ENCODE assay signal across 3 cellular contexts in the genomic region with DNA sequence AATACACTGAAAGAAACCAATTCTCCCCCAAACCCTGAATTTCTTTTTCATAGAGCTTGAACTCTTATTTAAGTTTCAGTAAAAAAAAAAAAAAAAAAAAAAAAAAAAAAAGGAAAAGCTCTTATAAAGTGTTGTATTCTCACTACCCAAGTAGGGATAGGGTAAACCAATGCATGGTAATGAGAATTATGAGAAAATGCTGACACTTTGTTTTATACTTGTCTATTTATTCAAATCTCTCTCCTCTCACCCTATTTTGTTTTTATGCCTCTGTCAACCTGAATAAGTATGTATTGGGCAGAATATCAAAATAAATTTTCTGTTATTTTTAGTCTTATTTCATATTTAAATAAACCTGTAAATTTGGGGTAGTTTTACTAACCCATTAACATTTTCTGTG.
TF ChIP-seq lines count a peak whose summit lies in the region.

No MANE protein-coding gene starts in this region.

TF ChIP-seq in A549, 52 proteins besides CTCF, POLR2A, EP300 and RAD21:
- TF ChIP-seq MAZ (IDR thresholded peaks at IDR 0.05; ENCODE audit: borderline replicate concordance, low read depth, low read length) (no peak), MAFK (IDR thresholded peaks at IDR 0.05; ENCODE audit: partially characterized antibody) (peak; percentile 45), HOXA7 (CRISPR knock-in tag; IDR thresholded peaks at IDR 0.05) (no peak), CBX2 (IDR thresholded peaks at IDR 0.05; ENCODE audit: borderline replicate concordance, low read depth) (no peak), NFE2L2 (conservative IDR thresholded peaks at IDR 0.05; ENCODE audit: low read length) (no peak), RFX5 (IDR thresholded peaks at IDR 0.05) (no peak)
- TF ChIP-seq, protein P1, sequence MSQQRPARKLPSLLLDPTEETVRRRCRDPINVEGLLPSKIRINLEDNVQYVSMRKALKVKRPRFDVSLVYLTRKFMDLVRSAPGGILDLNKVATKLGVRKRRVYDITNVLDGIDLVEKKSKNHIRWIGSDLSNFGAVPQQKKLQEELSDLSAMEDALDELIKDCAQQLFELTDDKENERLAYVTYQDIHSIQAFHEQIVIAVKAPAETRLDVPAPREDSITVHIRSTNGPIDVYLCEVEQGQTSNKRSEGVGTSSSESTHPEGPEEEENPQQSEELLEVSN (IDR thresholded peaks at IDR 0.05; ENCODE audit: borderline replicate concordance, low read depth), result no peak

TF ChIP-seq in IMR-90, 13 proteins besides CTCF, POLR2A, EP300 and RAD21:
- TF ChIP-seq MAFK (IDR thresholded peaks at IDR 0.05; ENCODE audit: low read depth, low read length) (peak; percentile 85), CEBPB (IDR thresholded peaks at IDR 0.05; ENCODE audit: low read depth, low read length) (no peak)

TF ChIP-seq in H1, 55 proteins besides CTCF, POLR2A, EP300 and RAD21:
- TF ChIP-seq HDAC6 (IDR thresholded peaks at IDR 0.05; ENCODE audit: low read depth, low read length), result no peak
- TF ChIP-seq, protein P2, sequence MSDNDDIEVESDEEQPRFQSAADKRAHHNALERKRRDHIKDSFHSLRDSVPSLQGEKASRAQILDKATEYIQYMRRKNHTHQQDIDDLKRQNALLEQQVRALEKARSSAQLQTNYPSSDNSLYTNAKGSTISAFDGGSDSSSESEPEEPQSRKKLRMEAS (IDR thresholded peaks at IDR 0.05), result no peak
- TF ChIP-seq RFX5 (IDR thresholded peaks at IDR 0.05; ENCODE audit: borderline replicate concordance, low read depth, low read length), result no peak
- no peak for TF ChIP-seq FOSL1 (IDR thresholded peaks at IDR 0.05; ENCODE audit: insufficient read depth, low read depth, low read length)
